17 cellular contexts compared by ENCODE assay signal in the genomic region with DNA sequence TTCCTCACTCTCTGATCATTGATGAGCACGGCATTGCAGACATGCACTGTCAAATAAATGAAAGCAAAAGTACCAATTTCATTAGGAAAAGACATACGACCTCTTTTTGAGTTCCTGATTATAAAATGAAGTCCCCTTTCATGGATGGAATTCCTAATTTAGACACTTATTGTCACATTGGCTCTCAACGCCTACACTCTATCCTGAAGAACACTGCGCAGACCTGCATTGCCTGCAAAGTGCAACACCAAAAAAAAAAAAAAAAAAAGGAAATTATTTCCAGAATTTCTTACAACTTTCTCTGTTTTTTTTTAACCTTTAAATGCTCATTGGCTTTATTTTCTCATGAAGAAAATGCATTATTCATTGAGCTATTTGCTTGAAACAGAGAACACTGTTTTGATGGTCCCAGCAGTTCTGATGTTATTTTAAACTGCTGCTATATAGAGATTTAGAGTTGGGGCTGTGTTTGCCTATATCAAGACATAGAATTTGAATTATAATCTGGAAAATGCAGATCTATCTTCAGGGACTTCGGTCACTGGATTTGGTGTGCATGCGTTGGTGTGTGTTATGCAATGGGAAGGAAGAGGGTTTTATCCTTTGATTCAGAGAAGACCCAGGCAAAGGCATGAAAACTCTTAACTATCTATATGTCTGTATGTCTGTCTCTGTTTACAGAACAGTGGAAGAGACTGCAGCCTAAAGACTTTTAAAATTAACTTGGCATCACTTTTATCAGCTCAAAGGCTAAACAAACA. TPM values are rescaled to one million over a fixed set of nuclear protein-coding genes. Genes with fewer than 3 reads are reported as not detected.
DNase-seq lines count a peak whose midpoint lies in the region; FAIRE-seq and TF ChIP-seq lines count a peak whose summit lies in the region.
"Had no signal": no experiment of that assay in that cellular context is flagged by ENCODE, and none has a peak within 500 bp of the region (broad histone marks: within the 10 kb centered on the region; RNA-seq: fewer than 3 reads in every experiment).

No MANE protein-coding gene starts in this region.

- no peak overlapping the region for H3K9ac ChIP-seq in HUES6 (ENCODE audit: low read length)
- no peak overlapping the region for H3K9ac ChIP-seq in stomach smooth muscle (ENCODE audit: low read length in 2 of 2)
- no peak overlapping the region for H3K9ac ChIP-seq in kidney (ENCODE audit: low read length in 2 of 2)

- CTCF ChIA-PET in activated CD4-positive, alpha-beta T cell treated with anti-CD3 and anti-CD28 coated beads, Interleukin-2, amount 10 ng/mL, durations not matched to agents 7 days and 5 days (lab: Charles Lee), result interaction anchor here (0.6 to 1.2 kb wide), 3 partner anchors 8 to 1798 kb away, joined by 3 to 6 read pairs (median 3); no protein-coding TSS in a partner anchor

- no peak overlapping the region for H3K4me3 Mint-ChIP-seq in activated CD4-positive, alpha-beta T cell treated with anti-CD3 and anti-CD28 coated beads, Interleukin-2, amount 10 ng/mL, durations not matched to agents 7 days and 5 days

- H3K4me3 ChIP-seq in HUES6 (ENCODE audit: low read depth, low read length), result peak overlapping the region; percentile 18; the same call in 1 of the 2 replicates
- peak overlapping the region; percentile 38 to 85 for H3K4me3 ChIP-seq in stomach smooth muscle (ENCODE audit: low read length in 2 of 2)
- H3K4me3 ChIP-seq in kidney (ENCODE audit: low read length in 2 of 2), result peak overlapping the region in 1 of 2 donors; percentile 39

- peak; percentile 75 for DNase-seq in inferior parietal cortex (ENCODE audit: extremely low spot score)
- no peak for DNase-seq in central memory CD4-positive, alpha-beta T cell
- DNase-seq in NCI-H774 (lab: John Stamatoyannopoulos, UW), result no peak
- no peak for DNase-seq in kidney
- DNase-seq in activated CD4-positive, alpha-beta T cell treated with anti-CD3 and anti-CD28 coated beads, Interleukin-2, amount 10 ng/mL, durations not matched to agents 7 days and 5 days, result no peak
- DNase-seq: activated CD4-positive, alpha-beta T cell treated with anti-CD3 and anti-CD28 coated beads for 4 hours; NCI-H187 treated with DMSO at 0.1 percent for 48 hours; stimulated activated CD4-positive, alpha-beta T cell treated with anti-CD3 and anti-CD28 coated beads, Interleukin-2, amount 100 ng/mL, for 24 hours had no signal

- FAIRE-seq in kidney (lab: Jason Lieb, UNC), result no peak
- FAIRE-seq: D721Med, H54, keratinocyte had no signal

- H3K4me1 Mint-ChIP-seq in activated CD4-positive, alpha-beta T cell treated with anti-CD3 and anti-CD28 coated beads, Interleukin-2, amount 10 ng/mL, durations not matched to agents 7 days and 5 days, result peaks cover 18% of the 10 kb centered on the region

- H3K27me3 ChIP-seq in HUES6 (ENCODE audit: control insufficient read depth, insufficient read depth, low read length) (peaks cover 87% of the 10 kb centered on the region), stomach smooth muscle (ENCODE audit: control insufficient read depth in 1 of 2, insufficient read depth in 2 of 2, low read length in 2 of 2) (peaks cover 9 to 11% of the 10 kb centered on the region in 2 donors)

- no peak for TF ChIP-seq CTCF in kidney (IDR thresholded peaks at IDR 0.05; ENCODE audit: borderline replicate concordance, extremely low read depth, insufficient read depth)

- H3K27ac Mint-ChIP-seq in activated CD4-positive, alpha-beta T cell treated with anti-CD3 and anti-CD28 coated beads, Interleukin-2, amount 10 ng/mL, durations not matched to agents 7 days and 5 days, result no peak overlapping the region
- H3K27ac Mint-ChIP-seq: stimulated activated naive CD8-positive, alpha-beta T cell treated with anti-CD3 and anti-CD28 coated beads, Interleukin-15, Interleukin-2, amounts not matched to agents 100 ng/mL and 50 ng/mL, for 24 hours had no signal

- H3K27ac ChIP-seq in HUES6 (ENCODE audit: low read depth, low read length) (no peak overlapping the region), angular gyrus (ENCODE audit: low read depth, low read length) (peak overlapping the region; percentile 83), stomach smooth muscle (ENCODE audit: low read length) (no peak overlapping the region), kidney (ENCODE audit: low read depth in 2 of 2, low read length in 2 of 2) (no peak overlapping the region)

- POLR2A ChIA-PET in activated CD4-positive, alpha-beta T cell treated with anti-CD3 and anti-CD28 coated beads, Interleukin-2, amount 10 ng/mL, durations not matched to agents 7 days and 5 days (lab: Charles Lee), result no interaction called here

- H3K36me3 ChIP-seq in HUES6 (ENCODE audit: control insufficient read depth, insufficient read depth, low read length) (no peaks in the 10 kb centered on the region), stomach smooth muscle (ENCODE audit: control insufficient read depth in 2 of 2, insufficient read depth in 2 of 2, low read length in 2 of 2) (no peaks in the 10 kb centered on the region), kidney (ENCODE audit: control insufficient read depth in 1 of 2, insufficient read depth in 2 of 2, low read length in 2 of 2) (no peaks in the 10 kb centered on the region)

- peaks cover 3% of the 10 kb centered on the region for H3K36me3 Mint-ChIP-seq in activated CD4-positive, alpha-beta T cell treated with anti-CD3 and anti-CD28 coated beads, Interleukin-2, amount 10 ng/mL, durations not matched to agents 7 days and 5 days (ENCODE audit: low read depth)

- H3K4me1 ChIP-seq in HUES6 (ENCODE audit: control insufficient read depth, insufficient read depth, low read length) (peaks cover 13% of the 10 kb centered on the region), stomach smooth muscle (ENCODE audit: control insufficient read depth, insufficient read depth, low read length) (no peaks in the 10 kb centered on the region), kidney (ENCODE audit: control insufficient read depth in 1 of 2, insufficient read depth in 1 of 2, low read depth in 1 of 2, low read length in 2 of 2) (peaks cover 0 to 8% of the 10 kb centered on the region in 2 donors)

- H3K9me3 Mint-ChIP-seq in activated CD4-positive, alpha-beta T cell treated with anti-CD3 and anti-CD28 coated beads, Interleukin-2, amount 10 ng/mL, durations not matched to agents 7 days and 5 days, result no peaks in the 10 kb centered on the region
- H3K9me3 Mint-ChIP-seq: stimulated activated naive CD8-positive, alpha-beta T cell treated with anti-CD3 and anti-CD28 coated beads, Interleukin-15, Interleukin-2, amounts not matched to agents 100 ng/mL and 50 ng/mL, for 24 hours had no signal

- intact Hi-C loops in kidney (cut with DNase I), result no loop called here

- H3K9me3 ChIP-seq in HUES6 (ENCODE audit: control insufficient read depth, insufficient read depth, low read depth, low read length) (no peaks in the 10 kb centered on the region), stomach smooth muscle (ENCODE audit: control insufficient read depth in 2 of 2, low read length in 2 of 2) (no peaks in the 10 kb centered on the region), kidney (ENCODE audit: control insufficient read depth in 1 of 2, low read length in 2 of 2) (no peaks in the 10 kb centered on the region)

- H3K27me3 Mint-ChIP-seq in activated CD4-positive, alpha-beta T cell treated with anti-CD3 and anti-CD28 coated beads, Interleukin-2, amount 10 ng/mL, durations not matched to agents 7 days and 5 days, result peaks cover 58% of the 10 kb centered on the region

RNA-seq across cellular contexts. Expression of a gene that starts 1.8 kb away (rescaled TPM):
- total RNA-seq in kidney, result 2.2 TPM
- 0.26 TPM for polyA plus RNA-seq in kidney (ENCODE audit: insufficient read depth, low read depth, low replicate concordance)
- total RNA-seq in activated CD4-positive, alpha-beta T cell treated with anti-CD3 and anti-CD28 coated beads, Interleukin-2, amount 10 ng/mL, durations not matched to agents 7 days and 5 days, result not detected
- total RNA-seq: osteoblast had no signal
- polyA plus RNA-seq: fibroblast of lung, keratinocyte had no signal
